In the genomic region with DNA sequence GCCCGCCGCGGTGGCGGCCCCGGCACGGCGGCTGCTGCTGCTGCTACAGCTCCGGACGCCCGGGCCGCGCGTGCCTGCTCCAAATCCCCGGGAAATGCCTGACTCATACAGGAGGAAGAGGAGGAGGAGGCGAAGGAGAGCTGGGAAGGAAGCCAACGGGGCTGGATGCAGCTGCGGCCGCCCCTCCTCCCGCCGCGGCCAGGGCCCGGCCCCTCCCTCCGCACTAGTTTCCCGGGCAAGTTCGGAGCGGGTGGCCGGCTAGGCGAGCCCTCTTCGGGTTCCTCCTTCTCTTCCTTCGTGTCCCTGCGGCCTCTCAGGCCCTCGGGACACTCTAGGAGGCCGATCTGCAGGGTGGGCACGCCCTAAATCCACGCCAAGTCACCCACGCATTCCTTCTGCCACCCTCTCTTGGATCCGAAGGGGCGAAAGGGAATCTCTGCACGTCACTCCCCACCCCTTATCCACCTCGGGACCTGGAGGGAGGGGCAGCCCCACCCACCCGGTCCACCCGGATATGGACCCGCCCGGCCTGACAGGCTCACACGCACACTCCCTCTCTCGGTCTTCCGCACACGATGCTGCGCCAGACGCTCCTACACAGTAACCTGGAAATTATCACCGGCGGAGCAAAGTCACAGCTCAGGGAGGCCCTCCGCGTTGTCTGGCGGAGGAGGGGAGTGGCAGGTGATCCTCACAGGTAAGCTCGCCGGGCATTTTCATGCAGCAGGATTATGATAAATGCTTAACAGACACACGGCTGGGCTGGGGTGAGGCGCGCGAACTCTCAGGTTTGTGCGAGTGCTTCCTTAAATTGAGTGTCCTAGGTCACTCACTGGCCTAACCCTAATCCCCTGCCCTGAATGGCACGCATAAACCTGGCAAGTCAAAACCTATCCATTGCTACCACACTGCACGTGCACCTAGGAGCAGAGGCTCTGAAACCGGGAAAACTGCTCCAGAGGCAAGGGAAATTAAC, we compare ENCODE assay signal across 8 cellular contexts. TPM values are rescaled to one million over a fixed set of nuclear protein-coding genes. Genes with fewer than 3 reads are reported as not detected.
A peak's percentile ranks its signal among the peaks of the same experiment; 100 is the strongest.
DNase-seq lines count a peak whose midpoint lies in the region; ATAC-seq, FAIRE-seq and TF ChIP-seq lines count a peak whose summit lies in the region.

TSS of gene OSBPL10 (minus strand) at position 57 of the 976 bp plus-strand sequence. CDS start 83 bp downstream, outside the sequence.
TSS of gene ZNF860 (plus strand) at position 545 of the 976 bp plus-strand sequence. CDS start 7,330 bp downstream, outside the sequence.

- H3K79me2 ChIP-seq in H1 (ENCODE audit: control insufficient read depth in 1 of 2, insufficient read depth in 2 of 2, low read length in 2 of 2) = peaks cover 16 to 38% of the 10 kb centered on the region in 2 experiments

- no peak within 1 kb of the TSS for H3K14ac ChIP-seq in H1 (ENCODE audit: insufficient read length)

- intact Hi-C loops in lower lobe of right lung (cut with DNase I) = no loop called here

- H2AFZ ChIP-seq in H1 (ENCODE audit: low read length) = peak within 1 kb of the TSS; percentile 92

- peak within 1 kb of the TSS; percentile 93 for H3K4me3 Mint-ChIP-seq in stimulated activated memory B cell treated with anti-CD40 and anti-IgM and Interleukin-4, amounts not matched to agents 10 μg/mL and 1 μg/mL and 100 μg/mL, for 72 hours

- TF ChIP-seq POLR2A in H1 (IDR thresholded peaks at IDR 0.05; ENCODE audit: control extremely low read depth in 1 of 2, low read depth in 2 of 2, low read length in 2 of 2) = no peak; a peak in 2 of 3 replicates

- peaks cover 4% of the 10 kb centered on the region for H3K23me2 ChIP-seq in H1 (ENCODE audit: low read depth, low read length)

- H2BK5ac ChIP-seq in H1 (ENCODE audit: low read depth, low read length) = peak within 1 kb of the TSS; percentile 86; the same call in 1 of the 2 replicates

- H3K9me3 ChIP-seq in H1 (ENCODE audit: insufficient read depth in 2 of 2, low read depth in 1 of 2, low read length in 1 of 2) = no peaks in the 10 kb centered on the region
- no peaks in the 10 kb centered on the region for H3K9me3 ChIP-seq in lower lobe of right lung

- H3K27me3 ChIP-seq in H1 (replicated peaks in 1 of 4; ENCODE audit: control insufficient read depth in 3 of 4, extremely low read depth in 1 of 4, insufficient read depth in 3 of 4, low read length in 3 of 4) (no peaks in the 10 kb centered on the region; a peak in 1 of 7 replicates), lower lobe of right lung (ENCODE audit: low read depth) (no peaks in the 10 kb centered on the region)

- H3K27ac Mint-ChIP-seq in stimulated activated memory B cell treated with anti-CD40 and anti-IgM and Interleukin-4, amounts not matched to agents 10 μg/mL and 1 μg/mL and 100 μg/mL, for 72 hours = peak within 1 kb of the TSS; percentile 87

- peak within 1 kb of the TSS; percentile 74 to 97 for H3K4me2 ChIP-seq in H1 (ENCODE audit: insufficient read depth in 1 of 2, low read depth in 2 of 2, low read length in 2 of 2)

- POLR2A ChIA-PET in H1 (lab: Charles Lee; ENCODE audit: partially characterized antibody) = interaction anchor here (1.1 to 2.7 kb wide), 4 partner anchors 10 to 130 kb away, joined by 3 to 13 read pairs (median 6); no protein-coding TSS in a partner anchor

- CTCF ChIA-PET in H1 (lab: Charles Lee; ENCODE audit: partially characterized antibody) = interaction anchor here (1.1 to 1.9 kb wide), 4 partner anchors 17 to 35 kb away, joined by 4 to 8 read pairs (median 4); no protein-coding TSS in a partner anchor

- no peak within 1 kb of the TSS for H2AK5ac ChIP-seq in H1 (ENCODE audit: low read depth, low read length)

- peaks cover 53% of the 10 kb centered on the region for H3K36me3 Mint-ChIP-seq in stimulated activated memory B cell treated with anti-CD40 and anti-IgM and Interleukin-4, amounts not matched to agents 10 μg/mL and 1 μg/mL and 100 μg/mL, for 72 hours

- peak within 1 kb of the TSS; percentile 71 to 96 (median 88) for H3K4me3 ChIP-seq in H1 (ENCODE audit: extremely low read depth in 1 of 4, insufficient read depth in 2 of 4, low read depth in 3 of 4, low read length in 4 of 4)
- peak within 1 kb of the TSS; percentile 67 for H3K4me3 ChIP-seq in lower lobe of right lung

- H3K23ac ChIP-seq in H1 (ENCODE audit: insufficient read length) = no peak within 1 kb of the TSS

- peak in 13 of 14 donors; percentile 2 to 73 (median 27) for DNase-seq in C1 segment of cervical spinal cord (lab: John Stamatoyannopoulos, UW)
- peak; percentile 22 for DNase-seq in NCI-H1417 treated with DMSO at 0.1 percent for 48 hours (lab: John Stamatoyannopoulos, UW)
- DNase-seq in activated CD4-positive, alpha-beta T cell treated with anti-CD3 and anti-CD28 coated beads for 48 hours = peak; percentile 52
- peak in 1 of 2 experiments; percentile 87 for DNase-seq in H1 (ENCODE audit: low read depth in 1 of 2, low spot score in 2 of 2)
- peak; percentile 89 for DNase-seq in lower lobe of right lung

- H3K18ac ChIP-seq in H1 (ENCODE audit: extremely low read depth, low read length) = peak within 1 kb of the TSS; percentile 98

- H2BK15ac ChIP-seq in H1 (ENCODE audit: low read length) = peak within 1 kb of the TSS; percentile 55; the same call in 1 of the 2 replicates

- peak within 1 kb of the TSS; percentile 92 for H3K56ac ChIP-seq in H1 (replicated peaks; ENCODE audit: insufficient read length, low read depth, low read length)

- peak within 1 kb of the TSS; percentile 69 to 86 (median 78) for H3K9ac ChIP-seq in H1 (replicated peaks in 1 of 4; ENCODE audit: extremely low read depth in 1 of 4, low read depth in 3 of 4, low read length in 3 of 4)

- no peak within 1 kb of the TSS for H2BK120ac ChIP-seq in H1 (replicated peaks; ENCODE audit: low read depth, low read length)

- 3% methylated on average over 48 of the region's 65 CpGs; no CpG with 5 or more reads in 1 of the 2 experiments for WGBS in H1 (ENCODE audit: extremely low coverage in 1 of 2, insufficient coverage in 1 of 2, insufficient read length in 1 of 2, insufficient replicate concordance in 2 of 2, low coverage in 1 of 2, low lambda C conversion rate in 2 of 2, missing lambda C conversion rate in 1 of 2), 2 experiments

- peak within 1 kb of the TSS; percentile 91; the same call in 1 of the 2 replicates for H4K8ac ChIP-seq in H1 (ENCODE audit: extremely low read depth, insufficient read depth, low read length)

- H3K4me1 Mint-ChIP-seq in stimulated activated memory B cell treated with anti-CD40 and anti-IgM and Interleukin-4, amounts not matched to agents 10 μg/mL and 1 μg/mL and 100 μg/mL, for 72 hours = peaks cover 74% of the 10 kb centered on the region

- no peak within 1 kb of the TSS; the same call in 1 of the 2 replicates for H2BK20ac ChIP-seq in H1 (ENCODE audit: low read length)

- H3K4ac ChIP-seq in H1 (replicated peaks; ENCODE audit: insufficient read length, low read depth, low read length) = peak within 1 kb of the TSS; percentile 76

- peak in 1 of 2 experiments; percentile 19; a peak in 1 of 4 replicates for TF ChIP-seq RAD21 in H1 (IDR thresholded peaks at IDR 0.05 in 1 of 2, conservative IDR thresholded peaks at IDR 0.05 in 1 of 2; ENCODE audit: low read depth in 2 of 2, low read length in 2 of 2)

- TF ChIP-seq CTCF in H1 (IDR thresholded peaks at IDR 0.05; ENCODE audit: control extremely low read depth in 1 of 3, insufficient read depth in 1 of 3, low read depth in 1 of 3, low read length in 3 of 3) = no peak
- no peak for TF ChIP-seq CTCF in lower lobe of right lung (IDR thresholded peaks at IDR 0.05)

- no peaks in the 10 kb centered on the region for H4K20me1 ChIP-seq in H1 (replicated peaks in 1 of 2; ENCODE audit: control insufficient read depth in 1 of 2, insufficient read depth in 2 of 2, low read length in 2 of 2)

- peak within 1 kb of the TSS; percentile 97 for H4K91ac ChIP-seq in H1 (replicated peaks; ENCODE audit: insufficient read length, low read length)

- H3K27me3 Mint-ChIP-seq in stimulated activated memory B cell treated with anti-CD40 and anti-IgM and Interleukin-4, amounts not matched to agents 10 μg/mL and 1 μg/mL and 100 μg/mL, for 72 hours = no peaks in the 10 kb centered on the region

- H4K5ac ChIP-seq in H1 (ENCODE audit: insufficient read length, low read depth, low read length) = peak within 1 kb of the TSS; percentile 95

- H3K36me3 ChIP-seq in H1 (ENCODE audit: control insufficient read depth in 2 of 4, insufficient read depth in 4 of 4, low read length in 3 of 4) (peaks cover 0 to 8% (median 0%) of the 10 kb centered on the region in 4 experiments; a peak in 3 of 8 replicates), lower lobe of right lung (no peaks in the 10 kb centered on the region)

- ATAC-seq in GM21447 (IDR thresholded peaks at IDR 0.05; ENCODE audit: unreplicated experiment) (peak; percentile 28), lower lobe of right lung (peak; percentile 89 to 91), GM19452 (IDR thresholded peaks at IDR 0.05; ENCODE audit: unreplicated experiment) (no peak)
- ATAC-seq in stimulated activated memory B cell treated with anti-CD40 and anti-IgM and Interleukin-4, amounts not matched to agents 10 μg/mL and 1 μg/mL and 100 μg/mL, for 72 hours = peak; percentile 84

- peaks cover 2% of the 10 kb centered on the region; the same call in 1 of the 2 replicates for H3K79me1 ChIP-seq in H1 (ENCODE audit: low read depth, low read length)

- FAIRE-seq in H1 (lab: Jason Lieb, UNC) = no peak

- peak within 1 kb of the TSS; percentile 21; the same call in 1 of the 2 replicates for H2BK12ac ChIP-seq in H1 (ENCODE audit: low read depth, low read length)

- TF ChIP-seq EP300 in H1 (IDR thresholded peaks at IDR 0.05; ENCODE audit: borderline replicate concordance in 1 of 2, low read depth in 2 of 2, low read length in 2 of 2) = no peak

- H3K27ac ChIP-seq in H1 (ENCODE audit: low read depth, low read length) (peak within 1 kb of the TSS; percentile 81), lower lobe of right lung (peak within 1 kb of the TSS; percentile 88)

- H3K9me3 Mint-ChIP-seq in stimulated activated memory B cell treated with anti-CD40 and anti-IgM and Interleukin-4, amounts not matched to agents 10 μg/mL and 1 μg/mL and 100 μg/mL, for 72 hours = no peaks in the 10 kb centered on the region

- H3K4me1 ChIP-seq in H1 (replicated peaks in 1 of 4; ENCODE audit: control insufficient read depth in 3 of 4, insufficient read depth in 4 of 4, low read length in 3 of 4) = peaks cover 0 to 7% (median 4%) of the 10 kb centered on the region in 4 experiments; a peak in 3 of 7 replicates
- peaks cover 13% of the 10 kb centered on the region for H3K4me1 ChIP-seq in lower lobe of right lung

RNA-seq across cellular contexts. Expression of gene OSBPL10, which starts in this region (rescaled TPM):
- 86.7 and 88.8 TPM in 2 replicates for total RNA-seq in H1 (2021; fragmentation: NEBNext Ultra II Directional; extraction: Animal tissue kit (Norgen Biotek cat#: 25700))
- polyA plus RNA-seq in H1 (2011; rRNA removed) = 26.2 and 36.7 TPM in 2 replicates
- polyA plus RNA-seq in H1 (2011; cell fraction: cytosol; rRNA removed) = 37.2 TPM
- polyA plus RNA-seq in H1 (2011; cell fraction: nucleus; rRNA removed) = 64.0 TPM
- polyA plus RNA-seq in H1 (2012, experiment 1 of 2) = 42.5 to 54.1 TPM (median 48.7 TPM) in 4 replicates
- 8.4 TPM for polyA plus RNA-seq in H1 (2012, experiment 2 of 2)
- polyA plus RNA-seq in H1 (2013, experiment 1 of 2) = 21.4 TPM
- polyA plus RNA-seq in H1 (2013, experiment 2 of 2) = 20.6 TPM
- 96.3 and 100 TPM in 2 replicates for polyA minus RNA-seq in H1 (2011; rRNA and poly(A)+ RNA removed)
- polyA minus RNA-seq in H1 (2011; cell fraction: cytosol; rRNA and poly(A)+ RNA removed) = 60.3 TPM
- polyA minus RNA-seq in H1 (2011; cell fraction: nucleus; rRNA and poly(A)+ RNA removed) = 113 TPM
- total RNA-seq in lower lobe of right lung = 18.8 TPM

RNA-seq across cellular contexts. Expression of gene ZNF860, which starts in this region (rescaled TPM):
- 8.6 and 9.8 TPM in 2 replicates for total RNA-seq in H1 (2021; fragmentation: NEBNext Ultra II Directional; extraction: Animal tissue kit (Norgen Biotek cat#: 25700))
- polyA plus RNA-seq in H1 (2011; rRNA removed) = 1.9 and 3.2 TPM in 2 replicates
- polyA plus RNA-seq in H1 (2011; cell fraction: cytosol; rRNA removed) = 3.3 TPM
- 4.8 TPM for polyA plus RNA-seq in H1 (2011; cell fraction: nucleus; rRNA removed)
- 2.9 to 4.5 TPM (median 3.8 TPM) in 4 replicates for polyA plus RNA-seq in H1 (2012, experiment 1 of 2)
- polyA plus RNA-seq in H1 (2012, experiment 2 of 2) = 0.28 TPM
- 5.4 TPM for polyA plus RNA-seq in H1 (2013, experiment 1 of 2)
- polyA plus RNA-seq in H1 (2013, experiment 2 of 2) = 5.2 TPM
- 12.2 and 15.0 TPM in 2 replicates for polyA minus RNA-seq in H1 (2011; rRNA and poly(A)+ RNA removed)
- 6.0 TPM for polyA minus RNA-seq in H1 (2011; cell fraction: cytosol; rRNA and poly(A)+ RNA removed)
- polyA minus RNA-seq in H1 (2011; cell fraction: nucleus; rRNA and poly(A)+ RNA removed) = 17.2 TPM
- 1.6 TPM for total RNA-seq in lower lobe of right lung
